Comparison of ENCODE assay signal across 11 cellular contexts in the genomic region with DNA sequence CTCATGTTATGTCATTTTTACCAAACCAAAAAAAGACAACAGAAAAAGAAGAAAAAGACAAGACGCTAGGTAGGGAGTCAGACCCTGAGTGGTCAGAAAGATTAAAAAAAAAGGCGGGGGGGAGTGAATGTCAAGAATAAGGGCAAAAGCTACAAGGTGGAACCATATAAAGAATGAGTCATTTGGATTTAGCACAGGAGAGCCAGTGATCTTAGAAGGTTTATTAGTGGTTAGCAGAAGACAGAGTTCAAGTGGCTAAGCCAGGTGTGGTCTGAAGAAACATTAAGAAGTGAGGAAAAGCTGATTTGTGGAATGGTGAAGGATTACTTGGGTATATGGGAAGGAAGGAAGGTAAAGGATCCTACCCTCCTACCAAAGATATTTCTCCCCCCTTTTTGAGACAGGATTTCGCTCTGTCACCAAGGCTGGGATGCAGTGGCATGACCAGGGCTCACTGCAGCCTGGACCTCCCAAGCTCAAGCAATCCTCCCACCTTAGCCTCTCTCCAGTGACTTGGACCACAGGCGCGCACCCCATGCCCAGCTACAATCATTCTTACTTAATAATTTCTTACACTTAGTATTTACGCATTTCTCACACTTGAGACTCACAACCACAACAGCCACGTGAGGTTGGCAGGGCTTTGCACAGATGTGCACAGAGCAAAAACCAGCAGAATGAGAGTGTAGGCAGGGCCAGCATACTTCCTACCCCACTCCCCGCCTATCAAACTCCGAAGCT. TPM values are rescaled to one million over a fixed set of nuclear protein-coding genes. Genes with fewer than 3 reads are reported as not detected.
DNase-seq lines count a peak whose midpoint lies in the region; ATAC-seq, FAIRE-seq and TF ChIP-seq lines count a peak whose summit lies in the region.
"Had no signal": no experiment of that assay in that cellular context is flagged by ENCODE, and none has a peak within 500 bp of the region (broad histone marks: within the 10 kb centered on the region; RNA-seq: fewer than 3 reads in every experiment).

No MANE protein-coding gene starts in this region.

- 75% methylated on average over 9 of the region's 9 CpGs for WGBS in smooth muscle cell (ENCODE audit: low lambda C conversion rate)

- H3K9me3 ChIP-seq in HUES48 (ENCODE audit: control insufficient read depth, insufficient read depth, low read length) (no peaks in the 10 kb centered on the region), smooth muscle cell (replicated peaks; ENCODE audit: low read depth) (no peaks in the 10 kb centered on the region)

- H3K36me3 ChIP-seq in HUES48 (ENCODE audit: control insufficient read depth, insufficient read depth, low read length) (no peaks in the 10 kb centered on the region), bronchial epithelial cell (ENCODE audit: control insufficient read depth, insufficient read depth, low read length) (no peaks in the 10 kb centered on the region), smooth muscle cell (ENCODE audit: low read depth) (no peaks in the 10 kb centered on the region)

- H2AFZ ChIP-seq in smooth muscle cell (ENCODE audit: low read depth): no peak overlapping the region

- H3K4me3 ChIP-seq in HUES48 (ENCODE audit: low read depth, low read length): peak overlapping the region; percentile 92
- H3K4me3 ChIP-seq in bronchial epithelial cell (ENCODE audit: low read depth, low read length): peak overlapping the region; percentile 1
- peak overlapping the region; percentile 95 for H3K4me3 ChIP-seq in smooth muscle cell

- peaks cover 10% of the 10 kb centered on the region for H3F3A ChIP-seq in smooth muscle cell (ENCODE audit: low read depth)

- peaks cover 21% of the 10 kb centered on the region for H3K4me1 ChIP-seq in HUES48 (ENCODE audit: control insufficient read depth, insufficient read depth, low read length)
- peaks cover 5% of the 10 kb centered on the region for H3K4me1 ChIP-seq in smooth muscle cell (ENCODE audit: low read depth)

- H3K79me2 ChIP-seq in smooth muscle cell (ENCODE audit: low read depth): peaks cover 60% of the 10 kb centered on the region

- no peak for ATAC-seq in GM21447 (IDR thresholded peaks at IDR 0.05; ENCODE audit: unreplicated experiment)

- peak overlapping the region; percentile 92 for H3K4me2 ChIP-seq in smooth muscle cell

- H4K20me1 ChIP-seq in smooth muscle cell (ENCODE audit: low read depth): peaks cover 27% of the 10 kb centered on the region

- TF ChIP-seq CTCF in bronchial epithelial cell (IDR thresholded peaks at IDR 0.05; ENCODE audit: insufficient read depth, low read length, severe bottlenecking) (no peak), smooth muscle cell (IDR thresholded peaks at IDR 0.05; ENCODE audit: borderline replicate concordance, insufficient read depth, poor library complexity, severe bottlenecking) (no peak)

- H3K27me3 ChIP-seq in HUES48 (ENCODE audit: control insufficient read depth, insufficient read depth, low read length) (no peaks in the 10 kb centered on the region), bronchial epithelial cell (ENCODE audit: control insufficient read depth, insufficient read depth, low read length) (no peaks in the 10 kb centered on the region), smooth muscle cell (ENCODE audit: low read depth) (no peaks in the 10 kb centered on the region)

- no peak for FAIRE-seq in bronchial epithelial cell (lab: Jason Lieb, UNC)

- H3K27ac ChIP-seq in HUES48 (ENCODE audit: low read depth, low read length) (no peak overlapping the region), smooth muscle cell (ENCODE audit: low read depth) (peak overlapping the region; percentile 92)

- DNase-seq in bronchial epithelial cell (ENCODE audit: low read depth): no peak
- peak; percentile 29 for DNase-seq in kidney tubule cell (ENCODE audit: low spot score)
- no peak for DNase-seq in smooth muscle cell (lab: John Stamatoyannopoulos, UW; ENCODE audit: unreplicated experiment)
- no peak for DNase-seq in NCI-H69 (lab: John Stamatoyannopoulos, UW)
- DNase-seq in activated CD8-positive, alpha-beta memory T cell treated with anti-CD3 and anti-CD28 coated beads for 24 hours: no peak
- DNase-seq: CD4-positive, CD25-positive, alpha-beta regulatory T cell; IMR-90; NCI-H1436 treated with DMSO at 0.1 percent for 48 hours; NCI-H748 treated with DMSO at 0.1 percent for 48 hours had no signal

- H3K9ac ChIP-seq in HUES48 (ENCODE audit: low read depth, low read length) (no peak overlapping the region), smooth muscle cell (ENCODE audit: low read depth) (peak overlapping the region; percentile 91)

RNA-seq across cellular contexts. Expression of a gene that starts 2.6 kb away (rescaled TPM):
- total RNA-seq in bronchial epithelial cell (49.0 and 111 TPM in 2 replicates), smooth muscle cell (78.8 and 80.9 TPM in 2 replicates)
- polyA plus RNA-seq in smooth muscle cell: 15.6 and 36.1 TPM in 2 replicates
- total RNA-seq: CD4-positive, CD25-positive, alpha-beta regulatory T cell; IMR-90 had no signal
- polyA plus RNA-seq: CD4-positive, CD25-positive, alpha-beta regulatory T cell; IMR-90 had no signal

RNA-seq across cellular contexts. Expression of a gene that starts 57.1 kb away (rescaled TPM):
- total RNA-seq in bronchial epithelial cell (193 and 198 TPM in 2 replicates), smooth muscle cell (36.7 and 43.7 TPM in 2 replicates)
- polyA plus RNA-seq in smooth muscle cell: 3.3 and 9.7 TPM in 2 replicates
- total RNA-seq: CD4-positive, CD25-positive, alpha-beta regulatory T cell had no signal
- polyA plus RNA-seq: CD4-positive, CD25-positive, alpha-beta regulatory T cell had no signal

Comparison
In these comparisons a context has a peak if more than half of its experiments do, and no peak if none do; other contexts are left out.
1. H3K4me3 ChIP-seq: peak in every context shown above with its lines; median percentile 95 in smooth muscle cell; 92 in HUES48; 1 in bronchial epithelial cell.